In genomic region chr21:43866233-43866632, GRCh38 we compare ENCODE assay signal across 1 cellular context.
TF ChIP-seq lines count a peak whose summit lies in the region.

No MANE protein-coding gene starts in this region.

TF ChIP-seq in K562, 482 proteins besides CTCF, POLR2A, EP300 and RAD21 (continued from another document):
- TF ChIP-seq ZBTB12 (CRISPR knock-in tag; IDR thresholded peaks at IDR 0.05) (no peak), ZNF41 (CRISPR knock-in tag; conservative IDR thresholded peaks at IDR 0.05) (no peak), KLF16 (IDR thresholded peaks at IDR 0.05) (no peak), ZNF76 (CRISPR knock-in tag; IDR thresholded peaks at IDR 0.05; ENCODE audit: borderline replicate concordance) (no peak), ZKSCAN8 (CRISPR knock-in tag; IDR thresholded peaks at IDR 0.05) (no peak), GTF2F1 (IDR thresholded peaks at IDR 0.05; ENCODE audit: low read depth, low read length) (0 out of 2 replicates have a peak, but pooled peaks have one; percentile 16), ZNF75A (CRISPR knock-in tag; IDR thresholded peaks at IDR 0.05) (no peak), HEY1 (CRISPR knock-in tag; IDR thresholded peaks at IDR 0.05; ENCODE audit: borderline replicate concordance) (no peak), ZBTB7A (IDR thresholded peaks at IDR 0.05; ENCODE audit: borderline replicate concordance, control insufficient read depth, low read depth, low read length) (peak; percentile 22; the same call in 1 of the 2 replicates), ZNF57 (CRISPR knock-in tag; IDR thresholded peaks at IDR 0.05) (no peak), ERF (CRISPR knock-in tag; IDR thresholded peaks at IDR 0.05) (no peak)
- TF ChIP-seq, protein P1, sequence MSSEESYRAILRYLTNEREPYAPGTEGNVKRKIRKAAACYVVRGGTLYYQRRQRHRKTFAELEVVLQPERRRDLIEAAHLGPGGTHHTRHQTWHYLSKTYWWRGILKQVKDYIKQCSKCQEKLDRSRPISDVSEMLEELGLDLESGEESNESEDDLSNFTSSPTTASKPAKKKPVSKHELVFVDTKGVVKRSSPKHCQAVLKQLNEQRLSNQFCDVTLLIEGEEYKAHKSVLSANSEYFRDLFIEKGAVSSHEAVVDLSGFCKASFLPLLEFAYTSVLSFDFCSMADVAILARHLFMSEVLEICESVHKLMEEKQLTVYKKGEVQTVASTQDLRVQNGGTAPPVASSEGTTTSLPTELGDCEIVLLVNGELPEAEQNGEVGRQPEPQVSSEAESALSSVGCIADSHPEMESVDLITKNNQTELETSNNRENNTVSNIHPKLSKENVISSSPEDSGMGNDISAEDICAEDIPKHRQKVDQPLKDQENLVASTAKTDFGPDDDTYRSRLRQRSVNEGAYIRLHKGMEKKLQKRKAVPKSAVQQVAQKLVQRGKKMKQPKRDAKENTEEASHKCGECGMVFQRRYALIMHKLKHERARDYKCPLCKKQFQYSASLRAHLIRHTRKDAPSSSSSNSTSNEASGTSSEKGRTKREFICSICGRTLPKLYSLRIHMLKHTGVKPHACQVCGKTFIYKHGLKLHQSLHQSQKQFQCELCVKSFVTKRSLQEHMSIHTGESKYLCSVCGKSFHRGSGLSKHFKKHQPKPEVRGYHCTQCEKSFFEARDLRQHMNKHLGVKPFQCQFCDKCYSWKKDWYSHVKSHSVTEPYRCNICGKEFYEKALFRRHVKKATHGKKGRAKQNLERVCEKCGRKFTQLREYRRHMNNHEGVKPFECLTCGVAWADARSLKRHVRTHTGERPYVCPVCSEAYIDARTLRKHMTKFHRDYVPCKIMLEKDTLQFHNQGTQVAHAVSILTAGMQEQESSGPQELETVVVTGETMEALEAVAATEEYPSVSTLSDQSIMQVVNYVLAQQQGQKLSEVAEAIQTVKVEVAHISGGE (CRISPR knock-in tag; IDR thresholded peaks at IDR 0.05), result no peak
- TF ChIP-seq, protein P2, sequence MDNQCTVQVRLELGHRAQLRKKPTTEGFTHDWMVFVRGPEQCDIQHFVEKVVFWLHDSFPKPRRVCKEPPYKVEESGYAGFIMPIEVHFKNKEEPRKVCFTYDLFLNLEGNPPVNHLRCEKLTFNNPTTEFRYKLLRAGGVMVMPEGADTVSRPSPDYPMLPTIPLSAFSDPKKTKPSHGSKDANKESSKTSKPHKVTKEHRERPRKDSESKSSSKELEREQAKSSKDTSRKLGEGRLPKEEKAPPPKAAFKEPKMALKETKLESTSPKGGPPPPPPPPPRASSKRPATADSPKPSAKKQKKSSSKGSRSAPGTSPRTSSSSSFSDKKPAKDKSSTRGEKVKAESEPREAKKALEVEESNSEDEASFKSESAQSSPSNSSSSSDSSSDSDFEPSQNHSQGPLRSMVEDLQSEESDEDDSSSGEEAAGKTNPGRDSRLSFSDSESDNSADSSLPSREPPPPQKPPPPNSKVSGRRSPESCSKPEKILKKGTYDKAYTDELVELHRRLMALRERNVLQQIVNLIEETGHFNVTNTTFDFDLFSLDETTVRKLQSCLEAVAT (IDR thresholded peaks at IDR 0.05), result 0 out of 4 replicates have a peak, but pooled peaks of 1 of the 2 experiments have one; percentile 23
- TF ChIP-seq, protein P3, sequence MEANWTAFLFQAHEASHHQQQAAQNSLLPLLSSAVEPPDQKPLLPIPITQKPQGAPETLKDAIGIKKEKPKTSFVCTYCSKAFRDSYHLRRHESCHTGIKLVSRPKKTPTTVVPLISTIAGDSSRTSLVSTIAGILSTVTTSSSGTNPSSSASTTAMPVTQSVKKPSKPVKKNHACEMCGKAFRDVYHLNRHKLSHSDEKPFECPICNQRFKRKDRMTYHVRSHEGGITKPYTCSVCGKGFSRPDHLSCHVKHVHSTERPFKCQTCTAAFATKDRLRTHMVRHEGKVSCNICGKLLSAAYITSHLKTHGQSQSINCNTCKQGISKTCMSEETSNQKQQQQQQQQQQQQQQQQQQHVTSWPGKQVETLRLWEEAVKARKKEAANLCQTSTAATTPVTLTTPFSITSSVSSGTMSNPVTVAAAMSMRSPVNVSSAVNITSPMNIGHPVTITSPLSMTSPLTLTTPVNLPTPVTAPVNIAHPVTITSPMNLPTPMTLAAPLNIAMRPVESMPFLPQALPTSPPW (CRISPR knock-in tag; IDR thresholded peaks at IDR 0.05), result peak; percentile 66; the same call in 1 of the 2 replicates
